Comparison of ENCODE assay signal across 26 cellular contexts in genomic region chr19:335072-335471, GRCh38. TPM values are rescaled to one million over a fixed set of nuclear protein-coding genes. Genes with fewer than 3 reads are reported as not detected.
"Had no signal": no experiment of that assay in that cellular context is flagged by ENCODE, and none has a peak within 500 bp of the region (broad histone marks: within the 10 kb centered on the region; RNA-seq: fewer than 3 reads in every experiment).

No MANE protein-coding gene starts in this region.

- H3K27ac ChIP-seq: adrenal gland, body of pancreas, colonic mucosa, gastrocnemius medialis, hepatocyte, sigmoid colon, thoracic aorta, vagina had no signal

- H3K9me3 ChIP-seq: adrenal gland, body of pancreas, colonic mucosa, gastrocnemius medialis, vagina had no signal

- FAIRE-seq: keratinocyte, small intestine had no signal

- DNase-seq: activated CD4-positive, alpha-beta T cell treated with anti-CD3 and anti-CD28 coated beads for 4 hours; activated CD4-positive, alpha-beta T cell treated with anti-CD3 and anti-CD28 coated beads, Interleukin-2, amount 50 U/mL, for 4 hours; activated effector memory CD4-positive, alpha-beta T cell treated with Interleukin-2 at 50 U/mL for 16 hours; activated naive CD4-positive, alpha-beta T cell treated with anti-CD3 and anti-CD28 coated beads for 36 hours; activated naive CD8-positive, alpha-beta T cell treated with anti-CD3 and anti-CD28 coated beads for 36 hours; activated T-cell treated with anti-CD3 and anti-CD28 coated beads for 4 hours; activated T-cell treated with anti-CD3 and anti-CD28 coated beads, Interleukin-2, amount 50 U/mL, for 72 hours; adrenal gland; body of pancreas; cerebellar nuclear complex; colonic mucosa; effector CD8-positive, alpha-beta T cell; gastrocnemius medialis; left cardiac atrium; midbrain; naive thymus-derived CD4-positive, alpha-beta T cell; occipital lobe; small intestine; stimulated activated CD4-positive, alpha-beta T cell treated with anti-CD3 and anti-CD28 coated beads, Interleukin-4, amount 100 ng/mL, for 24 hours; T-helper 1 cell had no signal

- H3K4me1 ChIP-seq: body of pancreas, colonic mucosa, sigmoid colon had no signal

- H3K4me3 ChIP-seq: adrenal gland, body of pancreas, colonic mucosa, gastrocnemius medialis, hepatocyte, sigmoid colon, thoracic aorta, vagina had no signal

- H3K27me3 ChIP-seq: adrenal gland, body of pancreas, colonic mucosa, gastrocnemius medialis, hepatocyte, sigmoid colon, vagina had no signal

- H3K4me2 ChIP-seq: hepatocyte had no signal

- ATAC-seq: activated T-cell treated with anti-CD3 and anti-CD28 coated beads, Interleukin-2, amount 50 U/mL, for 72 hours; gastrocnemius medialis; naive thymus-derived CD4-positive, alpha-beta T cell; stimulated activated effector memory CD8-positive, alpha-beta T cell treated with anti-CD3 and anti-CD28 coated beads, Interleukin-12 subunit alpha, Interleukin-12 subunit beta, amount 100 ng/mL, for 72 hours had no signal

- H2AFZ ChIP-seq: hepatocyte had no signal

RNA-seq across cellular contexts. Expression of gene PLPP2, which starts 43.9 kb away (rescaled TPM):
- total RNA-seq: activated naive CD8-positive, alpha-beta T cell treated with anti-CD3 and anti-CD28 coated beads for 36 hours had no signal
- polyA plus RNA-seq: naive thymus-derived CD4-positive, alpha-beta T cell had no signal
